In the genomic region with DNA sequence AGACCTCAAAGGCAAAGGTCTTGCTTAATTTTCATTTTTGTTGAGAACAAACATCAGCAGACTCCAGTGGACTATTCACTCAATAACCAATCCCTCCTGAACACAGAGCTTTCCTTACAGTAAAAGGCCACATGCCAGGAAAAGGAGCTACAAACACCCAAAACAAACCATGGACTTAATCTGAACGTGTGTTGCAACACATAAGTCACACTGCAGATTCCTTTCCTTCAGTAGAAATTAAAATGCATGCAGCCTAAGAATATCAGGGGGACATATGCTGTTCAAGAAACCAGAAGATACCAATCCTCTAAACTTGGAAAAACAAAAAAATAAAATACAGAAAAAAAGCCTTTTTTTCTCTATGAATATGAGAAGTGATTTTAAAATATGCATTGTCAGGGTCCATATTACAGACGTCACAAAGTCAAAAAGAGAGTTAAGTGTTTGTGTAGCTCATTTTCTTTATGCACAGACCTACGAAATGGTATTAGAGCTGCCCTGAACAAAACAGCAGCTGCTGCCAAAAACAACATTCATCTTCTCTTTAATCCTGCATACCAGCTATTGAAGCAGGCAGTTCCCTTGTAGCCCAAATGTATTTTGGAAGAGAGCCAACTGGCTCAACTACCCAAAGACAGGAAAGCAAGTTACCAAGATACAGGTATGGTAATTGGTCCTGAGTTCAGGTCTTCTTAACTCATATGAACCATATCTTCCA, we compare ENCODE assay signal across 11 cellular contexts. TPM values are rescaled to one million over a fixed set of nuclear protein-coding genes. Genes with fewer than 3 reads are reported as not detected.
DNase-seq lines count a peak whose midpoint lies in the region; ATAC-seq, FAIRE-seq and TF ChIP-seq lines count a peak whose summit lies in the region.
"Had no signal": no experiment of that assay in that cellular context is flagged by ENCODE, and none has a peak within 500 bp of the region (broad histone marks: within the 10 kb centered on the region; RNA-seq: fewer than 3 reads in every experiment).

No MANE protein-coding gene starts in this region.

- FAIRE-seq in urothelium cell line (lab: Jason Lieb, UNC) = no peak
- FAIRE-seq: A204.1 had no signal

- intact Hi-C loops in spleen (cut with DNase I; ENCODE audit: low total_unique reads) = no loop called here

- peak in 1 of 2 experiments; percentile 76; a peak in 1 of 4 replicates for TF ChIP-seq EP300 in SK-N-SH (IDR thresholded peaks at IDR 0.05; ENCODE audit: borderline replicate concordance in 1 of 2, low read depth in 1 of 2, low read length in 1 of 2)

- peaks cover 16 to 37% of the 10 kb centered on the region in 2 experiments; a peak in 3 of 4 replicates for H3K4me1 ChIP-seq in SK-N-SH (ENCODE audit: control insufficient read depth in 1 of 2, insufficient read depth in 2 of 2, low read depth in 1 of 2, low read length in 1 of 2)
- no peaks in the 10 kb centered on the region for H3K4me1 ChIP-seq in spleen

- H3F3A ChIP-seq in SK-N-SH (replicated peaks; ENCODE audit: insufficient read depth) = peaks cover 18% of the 10 kb centered on the region

- CTCF ChIA-PET in SK-N-SH (lab: Yijun Ruan, JAX) = interaction anchor here (1.0 kb wide), 1 partner anchor 26 kb away, joined by 3 read pairs; a partner anchor contains a TSS

- no peaks in the 10 kb centered on the region for H3K9me2 ChIP-seq in SK-N-SH

- no peak for TF ChIP-seq CTCF in SK-N-SH (IDR thresholded peaks at IDR 0.05)
- no peak for TF ChIP-seq CTCF in spleen (IDR thresholded peaks at IDR 0.05 in 8 of 11, conservative IDR thresholded peaks at IDR 0.05 in 3 of 11)

- no peak overlapping the region for H3K9ac ChIP-seq in SK-N-SH

- no peak for TF ChIP-seq POLR2A in spleen (IDR thresholded peaks at IDR 0.05)

- H2AFZ ChIP-seq in SK-N-SH (ENCODE audit: low read depth) = no peak overlapping the region

- whole genome bisulfite sequencing in SK-N-SH (ENCODE audit: low lambda C conversion rate) = 9% methylated on average over 3 of the region's 3 CpGs
- 50 to 65% (median 63%) methylated on average over 3 of the region's 3 CpGs for WGBS in spleen, 5 donors

- no peak overlapping the region for H3K4me3 ChIP-seq in SK-N-SH (ENCODE audit: low read depth in 2 of 2, low read length in 1 of 2)
- H3K4me3 ChIP-seq in spleen = no peak overlapping the region

- H3K27me3 ChIP-seq in SK-N-SH (ENCODE audit: insufficient read depth) (no peaks in the 10 kb centered on the region), spleen (replicated peaks in 1 of 7) (no peaks in the 10 kb centered on the region)
- H3K27me3 ChIP-seq: foreskin keratinocyte had no signal

- H3K27ac ChIP-seq in SK-N-SH (ENCODE audit: low read depth in 2 of 2, low read length in 1 of 2) (peak overlapping the region; percentile 64 to 68), spleen (no peak overlapping the region)
- H3K27ac ChIP-seq: foreskin keratinocyte had no signal

- H3K36me3 ChIP-seq in SK-N-SH (replicated peaks in 1 of 2; ENCODE audit: control insufficient read depth in 1 of 2, insufficient read depth in 2 of 2, low read length in 1 of 2) (peaks cover 0 to 8% of the 10 kb centered on the region in 2 experiments), spleen (no peaks in the 10 kb centered on the region)

- ATAC-seq in HG02623 (IDR thresholded peaks at IDR 0.05; ENCODE audit: unreplicated experiment) (no peak), HG03354 (IDR thresholded peaks at IDR 0.05; ENCODE audit: poor library complexity, severe bottlenecking, unreplicated experiment) (no peak)
- ATAC-seq: foreskin keratinocyte, T-helper 17 cell had no signal

- peaks cover 29% of the 10 kb centered on the region for H4K20me1 ChIP-seq in SK-N-SH (ENCODE audit: insufficient read depth)

- no peaks in the 10 kb centered on the region for H3K9me3 ChIP-seq in SK-N-SH
- H3K9me3 ChIP-seq in spleen = no peaks in the 10 kb centered on the region

- peak; percentile 18 for DNase-seq in NCI-H2171 treated with DMSO at 0.1 percent for 48 hours (lab: John Stamatoyannopoulos, UW)
- DNase-seq in NCI-H2171 (lab: John Stamatoyannopoulos, UW) = no peak
- peak; percentile 12 for DNase-seq in SK-N-SH
- peak; percentile 93 for DNase-seq in iris pigment epithelial cell (ENCODE audit: low read depth)
- peak; percentile 25 for DNase-seq in urothelium cell line (ENCODE audit: low spot score)
- no peak for DNase-seq in spleen
- DNase-seq: T-helper 17 cell had no signal

- H3K79me2 ChIP-seq in SK-N-SH (ENCODE audit: insufficient read depth) = peaks cover 100% of the 10 kb centered on the region

- peak overlapping the region; percentile 50 for H3K4me2 ChIP-seq in SK-N-SH

- POLR2A ChIA-PET in SK-N-SH (lab: Yijun Ruan, JAX) = interaction anchor here (0.7 kb wide), 1 partner anchor 76 kb away, joined by 4 read pairs; no protein-coding TSS in a partner anchor

- TF ChIP-seq RAD21 in SK-N-SH (IDR thresholded peaks at IDR 0.05; ENCODE audit: low read length) = no peak

TF ChIP-seq in SK-N-SH, 30 proteins besides CTCF, POLR2A, EP300 and RAD21:
- TF ChIP-seq NRF1 (IDR thresholded peaks at IDR 0.05; ENCODE audit: low read depth, low read length) (no peak), POLR2AphosphoS5 (IDR thresholded peaks at IDR 0.05; ENCODE audit: low read depth, low read length) (peak; percentile 72; the same call in 1 of the 2 replicates), RCOR1 (IDR thresholded peaks at IDR 0.05; ENCODE audit: low read length) (no peak), TEAD4 (IDR thresholded peaks at IDR 0.05; ENCODE audit: borderline replicate concordance, insufficient read depth) (peak; percentile 54; the same call in 1 of the 2 replicates), CHD2 (IDR thresholded peaks at IDR 0.05; ENCODE audit: low read length, partially characterized antibody) (no peak), TCF12 (IDR thresholded peaks at IDR 0.05) (peak; percentile 66; the same call in 1 of the 2 replicates), YY1 (IDR thresholded peaks at IDR 0.05; ENCODE audit: low read depth) (no peak), TAF1 (IDR thresholded peaks at IDR 0.05; ENCODE audit: borderline replicate concordance, low read depth, low read length) (no peak), SMC3 (IDR thresholded peaks at IDR 0.05; ENCODE audit: low read depth, low read length) (no peak), JUND (IDR thresholded peaks at IDR 0.05) (peak; percentile 49), NFIC (IDR thresholded peaks at IDR 0.05; ENCODE audit: borderline replicate concordance) (peak; percentile 99), RXRA (IDR thresholded peaks at IDR 0.05; ENCODE audit: borderline replicate concordance, low read depth) (no peak)
- TF ChIP-seq, protein P1, sequence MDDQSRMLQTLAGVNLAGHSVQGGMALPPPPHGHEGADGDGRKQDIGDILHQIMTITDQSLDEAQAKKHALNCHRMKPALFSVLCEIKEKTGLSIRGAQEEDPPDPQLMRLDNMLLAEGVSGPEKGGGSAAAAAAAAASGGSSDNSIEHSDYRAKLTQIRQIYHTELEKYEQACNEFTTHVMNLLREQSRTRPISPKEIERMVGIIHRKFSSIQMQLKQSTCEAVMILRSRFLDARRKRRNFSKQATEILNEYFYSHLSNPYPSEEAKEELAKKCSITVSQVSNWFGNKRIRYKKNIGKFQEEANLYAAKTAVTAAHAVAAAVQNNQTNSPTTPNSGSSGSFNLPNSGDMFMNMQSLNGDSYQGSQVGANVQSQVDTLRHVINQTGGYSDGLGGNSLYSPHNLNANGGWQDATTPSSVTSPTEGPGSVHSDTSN (IDR thresholded peaks at IDR 0.05) = peak; percentile 86
TF ChIP-seq in SK-N-SH: peak in this region for 6.

RNA-seq across cellular contexts. Expression of a gene that starts 26.2 kb away (rescaled TPM):
- 8.9 and 13.3 TPM in 2 replicates for polyA plus RNA-seq in SK-N-SH (2012; rRNA removed)
- 17.4 and 20.7 TPM in 2 replicates for polyA plus RNA-seq in SK-N-SH (2012; cell fraction: cytosol; rRNA removed)
- 5.2 and 11.6 TPM in 2 replicates for polyA plus RNA-seq in SK-N-SH (2012; cell fraction: nucleus; rRNA removed)
- total RNA-seq in spleen = 1 to 10 TPM; 2.6 to 8.2 (median 4.9) TPM
- polyA plus RNA-seq in spleen = 1 to 10 TPM in 2 of 3 donors, under 1 TPM in 1; 0.74 to 2.1 (median 1.1) TPM

Comparison
In these comparisons a context has a peak if more than half of its experiments do, and no peak if none do; other contexts are left out.
1. DNase-seq: peak in NCI-H2171 treated with DMSO at 0.1 percent for 48 hours (single experiment), SK-N-SH (single experiment), iris pigment epithelial cell (single experiment) and urothelium cell line (single experiment); none in NCI-H2171 (single experiment) and spleen (single experiment).
2. H3K27ac ChIP-seq: peak in SK-N-SH (2 of 2); none in spleen (0 of 8).